ENCODE assay signal across 8 cellular contexts in the genomic region with DNA sequence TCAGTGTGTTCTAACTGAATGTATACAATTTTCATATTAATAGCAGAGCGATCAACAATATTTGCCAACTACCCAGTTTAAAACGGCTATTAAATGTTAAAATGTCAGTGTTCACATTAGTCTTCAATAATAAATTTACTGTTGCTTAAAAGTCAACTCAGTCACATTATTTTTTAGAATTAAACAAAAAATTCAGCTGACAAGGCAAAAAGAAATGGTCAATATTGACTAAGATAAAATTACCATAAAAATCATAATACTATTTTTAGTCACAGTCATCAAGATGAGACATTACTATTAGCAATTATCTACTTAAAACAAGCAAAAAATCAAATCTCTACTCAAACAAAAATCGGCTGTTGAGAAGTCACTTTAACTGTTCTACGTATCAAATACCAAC. TPM values are rescaled to one million over a fixed set of nuclear protein-coding genes. Genes with fewer than 3 reads are reported as not detected.
DNase-seq lines count a peak whose midpoint lies in the region; ATAC-seq, FAIRE-seq and TF ChIP-seq lines count a peak whose summit lies in the region.

No MANE protein-coding gene starts in this region.

- CTCF ChIA-PET in activated CD4-positive, alpha-beta T cell treated with anti-CD3 and anti-CD28 coated beads for 36 hours (lab: Charles Lee), result interaction anchor here (2.5 kb wide), 1 partner anchor 58 kb away, joined by 16 read pairs; a partner anchor contains a TSS

- H3K9ac ChIP-seq in kidney (ENCODE audit: low read length in 2 of 2), result peak overlapping the region in 1 of 2 donors; percentile 82
- peak overlapping the region; percentile 87 to 98 (median 97) for H3K9ac ChIP-seq in subcutaneous abdominal adipose tissue (ENCODE audit: low read length in 5 of 5)

- no peak for DNase-seq in activated CD4-positive, alpha-beta T cell treated with anti-CD3 and anti-CD28 coated beads for 36 hours
- DNase-seq in activated CD4-positive, alpha-beta T cell treated with anti-CD3 and anti-CD28 coated beads, Interleukin-2, amount 50 U/mL, for 4 hours, result no peak
- no peak for DNase-seq in kidney
- no peak for DNase-seq in activated effector memory CD4-positive, alpha-beta T cell treated with anti-CD3 and anti-CD28 coated beads, Interleukin-2, amount 50 U/mL, for 16 hours

- no peak overlapping the region for H3K27ac ChIP-seq in kidney (ENCODE audit: low read depth in 2 of 2, low read length in 2 of 2)
- H3K27ac ChIP-seq in subcutaneous abdominal adipose tissue (ENCODE audit: low read depth, low read length), result peak overlapping the region; percentile 63

- peaks cover 28% of the 10 kb centered on the region for H3K36me3 Mint-ChIP-seq in activated CD4-positive, alpha-beta T cell treated with anti-CD3 and anti-CD28 coated beads for 36 hours (ENCODE audit: low read depth)
- H3K36me3 Mint-ChIP-seq in activated naive CD8-positive, alpha-beta T cell, result peaks cover 13% of the 10 kb centered on the region

- H3K4me1 Mint-ChIP-seq in activated CD4-positive, alpha-beta T cell treated with anti-CD3 and anti-CD28 coated beads for 36 hours, result peaks cover 44% of the 10 kb centered on the region
- H3K4me1 Mint-ChIP-seq in activated naive CD8-positive, alpha-beta T cell (ENCODE audit: low read depth), result peaks cover 61% of the 10 kb centered on the region

- H3K4me3 ChIP-seq in kidney (ENCODE audit: low read length in 2 of 2) (peak overlapping the region; percentile 91 to 100), subcutaneous abdominal adipose tissue (ENCODE audit: low read depth in 1 of 5, low read length in 5 of 5) (peak overlapping the region; percentile 97 to 99 (median 98))

- H3K9me3 Mint-ChIP-seq in activated CD4-positive, alpha-beta T cell treated with anti-CD3 and anti-CD28 coated beads for 36 hours (ENCODE audit: low read depth), result no peaks in the 10 kb centered on the region
- no peaks in the 10 kb centered on the region for H3K9me3 Mint-ChIP-seq in activated naive CD8-positive, alpha-beta T cell (ENCODE audit: low read depth)

- intact Hi-C loops in activated CD4-positive, alpha-beta T cell treated with anti-CD3 and anti-CD28 coated beads for 36 hours (cut with DNase I, micrococcal nuclease), result loop anchor here in 1 of 2 experiments (5.0 kb wide), 1 partner anchor 131 kb away; a partner anchor contains a TSS
- intact Hi-C loops in kidney (cut with DNase I), result no loop called here

- no peak for ATAC-seq in activated CD4-positive, alpha-beta T cell treated with anti-CD3 and anti-CD28 coated beads for 36 hours
- no peak for ATAC-seq in GM19395 (IDR thresholded peaks at IDR 0.05; ENCODE audit: unreplicated experiment)
- no peak for ATAC-seq in GM21528 (IDR thresholded peaks at IDR 0.05; ENCODE audit: low FRiP score, unreplicated experiment)

- H3K4me3 Mint-ChIP-seq in activated CD4-positive, alpha-beta T cell treated with anti-CD3 and anti-CD28 coated beads for 36 hours, result peak overlapping the region; percentile 91
- H3K4me3 Mint-ChIP-seq in activated naive CD8-positive, alpha-beta T cell, result peak overlapping the region; percentile 96

- H3K27me3 ChIP-seq in subcutaneous abdominal adipose tissue (ENCODE audit: control insufficient read depth in 5 of 5, insufficient read depth in 4 of 5, low read length in 5 of 5), result no peaks in the 10 kb centered on the region

- POLR2A ChIA-PET in activated CD4-positive, alpha-beta T cell treated with anti-CD3 and anti-CD28 coated beads for 36 hours (lab: Charles Lee), result interaction anchor here (3.0 kb wide), 1 partner anchor 58 kb away, joined by 48 read pairs; a partner anchor contains a TSS

- FAIRE-seq in kidney (lab: Jason Lieb, UNC), result no peak

- H3K4me1 ChIP-seq in kidney (ENCODE audit: control insufficient read depth in 1 of 2, insufficient read depth in 1 of 2, low read depth in 1 of 2, low read length in 2 of 2), result peaks cover 2 to 6% of the 10 kb centered on the region in 2 donors
- peaks cover 0 to 34% (median 32%) of the 10 kb centered on the region in 5 donors for H3K4me1 ChIP-seq in subcutaneous abdominal adipose tissue (ENCODE audit: control insufficient read depth in 5 of 5, insufficient read depth in 5 of 5, low read length in 5 of 5)

- peak overlapping the region; percentile 100 for H3K27ac Mint-ChIP-seq in activated CD4-positive, alpha-beta T cell treated with anti-CD3 and anti-CD28 coated beads for 36 hours
- peak overlapping the region; percentile 98 for H3K27ac Mint-ChIP-seq in activated naive CD8-positive, alpha-beta T cell

- no peaks in the 10 kb centered on the region for H3K27me3 Mint-ChIP-seq in activated CD4-positive, alpha-beta T cell treated with anti-CD3 and anti-CD28 coated beads for 36 hours
- no peaks in the 10 kb centered on the region for H3K27me3 Mint-ChIP-seq in activated naive CD8-positive, alpha-beta T cell

- H3K9me3 ChIP-seq in kidney (ENCODE audit: control insufficient read depth in 1 of 2, low read length in 2 of 2) (no peaks in the 10 kb centered on the region), subcutaneous abdominal adipose tissue (ENCODE audit: control insufficient read depth in 5 of 5, low read length in 5 of 5) (no peaks in the 10 kb centered on the region)

- TF ChIP-seq CTCF in kidney (IDR thresholded peaks at IDR 0.05; ENCODE audit: borderline replicate concordance, extremely low read depth, insufficient read depth), result no peak

- H3K36me3 ChIP-seq in kidney (ENCODE audit: control insufficient read depth in 1 of 2, insufficient read depth in 2 of 2, low read length in 2 of 2), result no peaks in the 10 kb centered on the region
- peaks cover 0 to 4% (median 0%) of the 10 kb centered on the region in 5 donors for H3K36me3 ChIP-seq in subcutaneous abdominal adipose tissue (ENCODE audit: control insufficient read depth in 5 of 5, insufficient read depth in 5 of 5, low read length in 5 of 5)

RNA-seq across cellular contexts. Expression of a gene that starts 1.5 kb away (rescaled TPM):
- 10 to 100 TPM; 13.9 TPM for total RNA-seq in activated CD4-positive, alpha-beta T cell treated with anti-CD3 and anti-CD28 coated beads for 36 hours
- total RNA-seq in kidney, result 23.4 TPM
- 8.4 TPM for polyA plus RNA-seq in kidney (ENCODE audit: insufficient read depth, low read depth, low replicate concordance)

RNA-seq across cellular contexts. Expression of a gene that starts 58.0 kb away (rescaled TPM):
- 10 to 100 TPM; 25.3 to 29.8 TPM for total RNA-seq in activated CD4-positive, alpha-beta T cell treated with anti-CD3 and anti-CD28 coated beads for 36 hours
- total RNA-seq in kidney, result 6.5 TPM
- polyA plus RNA-seq in kidney (ENCODE audit: insufficient read depth, low read depth, low replicate concordance), result 7.5 TPM
